Comparison of ENCODE assay signal across 8 cellular contexts in genomic region chr11:121426476-121427454, GRCh38. TPM values are rescaled to one million over a fixed set of nuclear protein-coding genes. Genes with fewer than 3 reads are reported as not detected.
DNase-seq lines count a peak whose midpoint lies in the region; ATAC-seq and TF ChIP-seq lines count a peak whose summit lies in the region.

No MANE protein-coding gene starts in this region.

- no peak for ATAC-seq in HG03457 (IDR thresholded peaks at IDR 0.05; ENCODE audit: unreplicated experiment)

- H3K27ac ChIP-seq in HEK293 (ENCODE audit: extremely low read depth, low read depth, low read length) (no peak overlapping the region), suprapubic skin (no peak overlapping the region)

- H3K4me1 ChIP-seq in HEK293 (ENCODE audit: control insufficient read depth, insufficient read depth, low read length): peaks cover 3% of the 10 kb centered on the region; the same call in 1 of the 2 replicates
- no peaks in the 10 kb centered on the region for H3K4me1 ChIP-seq in mucosa of stomach (ENCODE audit: control insufficient read depth, insufficient read depth, low read length)
- H3K4me1 ChIP-seq in suprapubic skin: peaks cover 11% of the 10 kb centered on the region

- 27% methylated on average over 49 of the region's 56 CpGs for WGBS in suprapubic skin

- DNase-seq in CD1c-positive myeloid dendritic cell (ENCODE audit: extremely low spot score) (peak; percentile 67), suprapubic skin (ENCODE audit: low spot score in 2 of 2) (no peak), NOMO-1 treated with dmso at 0.1 percent for 144 hours (lab: John Stamatoyannopoulos, UW; ENCODE audit: unreplicated experiment) (no peak)
- DNase-seq in activated CD4-positive, CD25-positive, alpha-beta regulatory T cell treated with anti-CD3 and anti-CD28 coated beads, Interleukin-2, amount 50 U/mL, for 72 hours: peak; percentile 64
- peak; percentile 11 for DNase-seq in effector CD8-positive, alpha-beta T cell (lab: John Stamatoyannopoulos, UW)

- POLR2A ChIA-PET in HEK293 (lab: Yijun Ruan, JAX): interaction anchor here (0.6 kb wide), 1 partner anchor 771 kb away, joined by 3 read pairs; no protein-coding TSS in a partner anchor

- H3K4me3 ChIP-seq in HEK293 (ENCODE audit: low read depth, low read length) (peak overlapping the region; percentile 10; the same call in 1 of the 2 replicates), mucosa of stomach (ENCODE audit: low read length) (no peak overlapping the region), suprapubic skin (peak overlapping the region; percentile 37)

- peak overlapping the region; percentile 47 for H3K9ac ChIP-seq in mucosa of stomach (ENCODE audit: low read length)

- H3K27me3 ChIP-seq in mucosa of stomach (ENCODE audit: control insufficient read depth, insufficient read depth, low read length) (no peaks in the 10 kb centered on the region), suprapubic skin (peaks cover 16% of the 10 kb centered on the region)

- no peaks in the 10 kb centered on the region for H3K9me3 ChIP-seq in HEK293 (ENCODE audit: control insufficient read depth, insufficient read depth, low read depth, low read length)
- H3K9me3 ChIP-seq in mucosa of stomach (ENCODE audit: control insufficient read depth, low read length): no peaks in the 10 kb centered on the region
- H3K9me3 ChIP-seq in suprapubic skin: no peaks in the 10 kb centered on the region

- no peak for TF ChIP-seq EP300 in suprapubic skin (IDR thresholded peaks at IDR 0.05)

- no peak for TF ChIP-seq POLR2A in suprapubic skin (IDR thresholded peaks at IDR 0.05)

- TF ChIP-seq CTCF in HEK293 (tag by site-specific recombination; IDR thresholded peaks at IDR 0.05) (no peak), suprapubic skin (IDR thresholded peaks at IDR 0.05) (no peak)

- H3K36me3 ChIP-seq in HEK293 (ENCODE audit: control insufficient read depth in 2 of 2, insufficient read depth in 1 of 2, low read length in 2 of 2): no peaks in the 10 kb centered on the region
- no peaks in the 10 kb centered on the region for H3K36me3 ChIP-seq in mucosa of stomach (ENCODE audit: control insufficient read depth, insufficient read depth, low read length)
- H3K36me3 ChIP-seq in suprapubic skin: no peaks in the 10 kb centered on the region

- CTCF ChIA-PET in HEK293 (lab: Yijun Ruan, JAX): interaction anchor here (0.6 kb wide), 1 partner anchor 21 kb away, joined by 4 read pairs; no protein-coding TSS in a partner anchor

TF ChIP-seq in HEK293, 187 proteins besides CTCF, POLR2A, EP300 and RAD21:
- TF ChIP-seq GLIS1 (tag by site-specific recombination; IDR thresholded peaks at IDR 0.05) (peak; percentile 18; the same call in 1 of the 2 replicates), ZNF76 (tag by site-specific recombination; IDR thresholded peaks at IDR 0.05; ENCODE audit: borderline replicate concordance, low read depth) (no peak), KLF1 (tag by site-specific recombination; IDR thresholded peaks at IDR 0.05) (no peak; the same call in 1 of the 2 replicates), ZNF433 (tag by site-specific recombination; IDR thresholded peaks at IDR 0.05; ENCODE audit: low read depth) (no peak), ZBTB26 (tag by site-specific recombination; optimal IDR thresholded peaks at IDR 0.05) (peak; percentile 35), ZNF335 (tag by site-specific recombination; conservative IDR thresholded peaks at IDR 0.05) (peak; percentile 65), ZNF18 (tag by site-specific recombination; IDR thresholded peaks at IDR 0.05) (no peak), PBX3 (CRISPR knock-in tag; IDR thresholded peaks at IDR 0.05) (no peak), YY2 (tag by site-specific recombination; IDR thresholded peaks at IDR 0.05) (no peak), GFI1B (tag by site-specific recombination; IDR thresholded peaks at IDR 0.05) (no peak), ZNF501 (tag by site-specific recombination; IDR thresholded peaks at IDR 0.05) (no peak), ZBTB8A (tag by site-specific recombination; IDR thresholded peaks at IDR 0.05) (peak; percentile 23; the same call in 1 of the 2 replicates), ZNF16 (tag by site-specific recombination; IDR thresholded peaks at IDR 0.05; ENCODE audit: low read depth) (no peak), ZNF623 (tag by site-specific recombination; IDR thresholded peaks at IDR 0.05) (no peak), ZNF558 (tag by site-specific recombination; IDR thresholded peaks at IDR 0.05) (no peak)

RNA-seq across cellular contexts. Expression of gene SORL1, which starts 25.3 kb away (rescaled TPM):
- 10 to 100 TPM; 12.1 to 42.8 (median 21.0) TPM for total RNA-seq in suprapubic skin

Comparison
In these comparisons a context has a peak if more than half of its experiments do, and no peak if none do; other contexts are left out.
1. DNase-seq: peak in CD1c-positive myeloid dendritic cell (single experiment), activated CD4-positive, CD25-positive, alpha-beta regulatory T cell treated with anti-CD3 and anti-CD28 coated beads, Interleukin-2, amount 50 U/mL, for 72 hours (single experiment) and effector CD8-positive, alpha-beta T cell (single experiment); none in suprapubic skin (0 of 2) and NOMO-1 treated with dmso at 0.1 percent for 144 hours (single experiment).